Comparison of ENCODE assay signal across 1 cellular context in genomic region chr14:94581127-94581999, GRCh38.
TF ChIP-seq lines count a peak whose summit lies in the region.

Gene SERPINA5 (plus strand): TSS chr14:94581426. CDS start chr14:94587363, 5,937 bp downstream.

TF ChIP-seq in HepG2, 621 proteins besides CTCF, POLR2A, EP300 and RAD21 (continued from another document and continues in another):
- TF ChIP-seq SNAI1 (CRISPR knock-in tag; IDR thresholded peaks at IDR 0.05; ENCODE audit: borderline replicate concordance) (peak; percentile 39; the same call in 1 of the 2 replicates), NCOA1 (CRISPR knock-in tag; IDR thresholded peaks at IDR 0.05) (no peak), IKZF4 (CRISPR knock-in tag; IDR thresholded peaks at IDR 0.05; ENCODE audit: borderline replicate concordance, low read depth, not compliant biosample characterization) (peak; percentile 46), ZNF543 (CRISPR knock-in tag; IDR thresholded peaks at IDR 0.05) (peak; percentile 48; the same call in 1 of the 2 replicates), PTBP1 (IDR thresholded peaks at IDR 0.05; ENCODE audit: low read depth, low read length, poor library complexity, severe bottlenecking) (no peak), ZNF180 (CRISPR knock-in tag; IDR thresholded peaks at IDR 0.05; ENCODE audit: borderline replicate concordance, low read depth) (no peak), ZNF672 (CRISPR knock-in tag; IDR thresholded peaks at IDR 0.05) (no peak), TOE1 (CRISPR knock-in tag; IDR thresholded peaks at IDR 0.05) (no peak), ZBTB34 (CRISPR knock-in tag; IDR thresholded peaks at IDR 0.05) (peak; percentile 65; the same call in 1 of the 2 replicates), GZF1 (CRISPR knock-in tag; IDR thresholded peaks at IDR 0.05) (no peak; the same call in 1 of the 2 replicates), ZNF644 (CRISPR knock-in tag; IDR thresholded peaks at IDR 0.05; ENCODE audit: low read depth) (no peak), CAMTA2 (CRISPR knock-in tag; IDR thresholded peaks at IDR 0.05; ENCODE audit: borderline replicate concordance) (no peak), ZNF562 (CRISPR knock-in tag; IDR thresholded peaks at IDR 0.05; ENCODE audit: borderline replicate concordance) (no peak), HCFC1 (IDR thresholded peaks at IDR 0.05; ENCODE audit: low read depth, low read length) (no peak), ZNF781 (CRISPR knock-in tag; IDR thresholded peaks at IDR 0.05; ENCODE audit: borderline replicate concordance, not compliant biosample characterization) (no peak), PCBP2 (optimal IDR thresholded peaks at IDR 0.05; ENCODE audit: low read depth, low read length, poor library complexity, severe bottlenecking) (no peak), ZNF326 (CRISPR knock-in tag; IDR thresholded peaks at IDR 0.05; ENCODE audit: borderline replicate concordance) (no peak), STAT5B (CRISPR knock-in tag; IDR thresholded peaks at IDR 0.05) (no peak), THAP7 (CRISPR knock-in tag; IDR thresholded peaks at IDR 0.05) (no peak; the same call in 1 of the 2 replicates), ZKSCAN5 (CRISPR knock-in tag; IDR thresholded peaks at IDR 0.05) (0 out of 2 replicates have a peak, but pooled peaks have one; percentile 41), ZNF772 (CRISPR knock-in tag; IDR thresholded peaks at IDR 0.05) (peak; percentile 84), PLRG1 (conservative IDR thresholded peaks at IDR 0.05) (no peak), MTF2 (CRISPR knock-in tag; IDR thresholded peaks at IDR 0.05; ENCODE audit: borderline replicate concordance) (no peak), ZNF547 (CRISPR knock-in tag; IDR thresholded peaks at IDR 0.05) (peak; percentile 74), ZNF331 (CRISPR knock-in tag; IDR thresholded peaks at IDR 0.05) (peak; percentile 36), MAF1 (CRISPR knock-in tag; IDR thresholded peaks at IDR 0.05; ENCODE audit: borderline replicate concordance) (no peak), TAF1 (CRISPR knock-in tag; IDR thresholded peaks at IDR 0.05) (peak; percentile 86), ZNF224 (CRISPR knock-in tag; IDR thresholded peaks at IDR 0.05) (0 out of 2 replicates have a peak, but pooled peaks have one; percentile 60), U2AF1 (optimal IDR thresholded peaks at IDR 0.05; ENCODE audit: low read depth, low read length) (no peak), IRX3 (CRISPR knock-in tag; IDR thresholded peaks at IDR 0.05; ENCODE audit: borderline replicate concordance, low read depth) (peak; percentile 52; the same call in 1 of the 2 replicates), ZNF20 (CRISPR knock-in tag; IDR thresholded peaks at IDR 0.05) (no peak), ZBTB7A (CRISPR knock-in tag; IDR thresholded peaks at IDR 0.05) (no peak), ZNF780A (CRISPR knock-in tag; IDR thresholded peaks at IDR 0.05) (no peak), POLR2G (IDR thresholded peaks at IDR 0.05; ENCODE audit: low read depth, low read length) (peak; percentile 86), JUNB (CRISPR knock-in tag; IDR thresholded peaks at IDR 0.05; ENCODE audit: borderline replicate concordance) (no peak), ETV5 (CRISPR knock-in tag; IDR thresholded peaks at IDR 0.05; ENCODE audit: borderline replicate concordance) (peak; percentile 59), KLF16 (CRISPR knock-in tag; IDR thresholded peaks at IDR 0.05) (peak in 1 of 2 experiments; percentile 26; a peak in 1 of 4 replicates), BORCS8-MEF2B (CRISPR knock-in tag; IDR thresholded peaks at IDR 0.05) (peak; percentile 84; the same call in 1 of the 2 replicates), REPIN1 (CRISPR knock-in tag; IDR thresholded peaks at IDR 0.05; ENCODE audit: borderline replicate concordance, low read depth) (peak; percentile 77), ZNF121 (CRISPR knock-in tag; IDR thresholded peaks at IDR 0.05) (peak; percentile 32; the same call in 1 of the 2 replicates), ZNF512B (CRISPR knock-in tag; IDR thresholded peaks at IDR 0.05; ENCODE audit: borderline replicate concordance) (0 out of 2 replicates have a peak, but pooled peaks have one; percentile 14), ZNF878 (CRISPR knock-in tag; IDR thresholded peaks at IDR 0.05) (no peak), SMYD3 (CRISPR knock-in tag; IDR thresholded peaks at IDR 0.05) (no peak), ELK4 (CRISPR knock-in tag; IDR thresholded peaks at IDR 0.05; ENCODE audit: borderline replicate concordance) (no peak), LBX2 (CRISPR knock-in tag; IDR thresholded peaks at IDR 0.05; ENCODE audit: borderline replicate concordance) (peak; percentile 73; the same call in 1 of the 2 replicates), HIVEP1 (CRISPR knock-in tag; IDR thresholded peaks at IDR 0.05) (0 out of 2 replicates have a peak, but pooled peaks have one; percentile 29), KAT8 (CRISPR knock-in tag; IDR thresholded peaks at IDR 0.05) (no peak; the same call in 1 of the 2 replicates), ZBTB21 (CRISPR knock-in tag; IDR thresholded peaks at IDR 0.05) (no peak), ZNF503 (CRISPR knock-in tag; IDR thresholded peaks at IDR 0.05) (0 out of 2 replicates have a peak, but pooled peaks have one; percentile 3), ZNF775 (CRISPR knock-in tag; IDR thresholded peaks at IDR 0.05; ENCODE audit: borderline replicate concordance) (no peak)
- TF ChIP-seq, protein P1, sequence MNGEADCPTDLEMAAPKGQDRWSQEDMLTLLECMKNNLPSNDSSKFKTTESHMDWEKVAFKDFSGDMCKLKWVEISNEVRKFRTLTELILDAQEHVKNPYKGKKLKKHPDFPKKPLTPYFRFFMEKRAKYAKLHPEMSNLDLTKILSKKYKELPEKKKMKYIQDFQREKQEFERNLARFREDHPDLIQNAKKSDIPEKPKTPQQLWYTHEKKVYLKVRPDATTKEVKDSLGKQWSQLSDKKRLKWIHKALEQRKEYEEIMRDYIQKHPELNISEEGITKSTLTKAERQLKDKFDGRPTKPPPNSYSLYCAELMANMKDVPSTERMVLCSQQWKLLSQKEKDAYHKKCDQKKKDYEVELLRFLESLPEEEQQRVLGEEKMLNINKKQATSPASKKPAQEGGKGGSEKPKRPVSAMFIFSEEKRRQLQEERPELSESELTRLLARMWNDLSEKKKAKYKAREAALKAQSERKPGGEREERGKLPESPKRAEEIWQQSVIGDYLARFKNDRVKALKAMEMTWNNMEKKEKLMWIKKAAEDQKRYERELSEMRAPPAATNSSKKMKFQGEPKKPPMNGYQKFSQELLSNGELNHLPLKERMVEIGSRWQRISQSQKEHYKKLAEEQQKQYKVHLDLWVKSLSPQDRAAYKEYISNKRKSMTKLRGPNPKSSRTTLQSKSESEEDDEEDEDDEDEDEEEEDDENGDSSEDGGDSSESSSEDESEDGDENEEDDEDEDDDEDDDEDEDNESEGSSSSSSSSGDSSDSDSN (CRISPR knock-in tag; IDR thresholded peaks at IDR 0.05), result no peak; the same call in 1 of the 2 replicates
- TF ChIP-seq, protein P2, sequence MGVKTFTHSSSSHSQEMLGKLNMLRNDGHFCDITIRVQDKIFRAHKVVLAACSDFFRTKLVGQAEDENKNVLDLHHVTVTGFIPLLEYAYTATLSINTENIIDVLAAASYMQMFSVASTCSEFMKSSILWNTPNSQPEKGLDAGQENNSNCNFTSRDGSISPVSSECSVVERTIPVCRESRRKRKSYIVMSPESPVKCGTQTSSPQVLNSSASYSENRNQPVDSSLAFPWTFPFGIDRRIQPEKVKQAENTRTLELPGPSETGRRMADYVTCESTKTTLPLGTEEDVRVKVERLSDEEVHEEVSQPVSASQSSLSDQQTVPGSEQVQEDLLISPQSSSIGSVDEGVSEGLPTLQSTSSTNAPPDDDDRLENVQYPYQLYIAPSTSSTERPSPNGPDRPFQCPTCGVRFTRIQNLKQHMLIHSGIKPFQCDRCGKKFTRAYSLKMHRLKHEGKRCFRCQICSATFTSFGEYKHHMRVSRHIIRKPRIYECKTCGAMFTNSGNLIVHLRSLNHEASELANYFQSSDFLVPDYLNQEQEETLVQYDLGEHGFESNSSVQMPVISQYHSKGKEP (CRISPR knock-in tag; IDR thresholded peaks at IDR 0.05), result no peak
- TF ChIP-seq, protein P3, sequence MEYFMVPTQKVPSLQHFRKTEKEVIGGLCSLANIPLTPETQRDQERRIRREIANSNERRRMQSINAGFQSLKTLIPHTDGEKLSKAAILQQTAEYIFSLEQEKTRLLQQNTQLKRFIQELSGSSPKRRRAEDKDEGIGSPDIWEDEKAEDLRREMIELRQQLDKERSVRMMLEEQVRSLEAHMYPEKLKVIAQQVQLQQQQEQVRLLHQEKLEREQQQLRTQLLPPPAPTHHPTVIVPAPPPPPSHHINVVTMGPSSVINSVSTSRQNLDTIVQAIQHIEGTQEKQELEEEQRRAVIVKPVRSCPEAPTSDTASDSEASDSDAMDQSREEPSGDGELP (IDR thresholded peaks at IDR 0.05; ENCODE audit: borderline replicate concordance, low read depth), result peak; percentile 49; the same call in 1 of the 2 replicates
